Comparison of ENCODE assay signal across 25 cellular contexts in genomic region chr1:36710008-36710407, GRCh38.
DNase-seq lines count a peak whose midpoint lies in the region; ATAC-seq, FAIRE-seq and TF ChIP-seq lines count a peak whose summit lies in the region.
"Had no signal": no experiment of that assay in that cellular context is flagged by ENCODE, and none has a peak within 500 bp of the region (broad histone marks: within the 10 kb centered on the region; RNA-seq: fewer than 3 reads in every experiment).

No MANE protein-coding gene starts in this region.

- no peak for TF ChIP-seq CTCF in left lung (IDR thresholded peaks at IDR 0.05)

- no peaks in the 10 kb centered on the region for H3K36me3 ChIP-seq in left lung
- H3K36me3 ChIP-seq in small intestine (ENCODE audit: control insufficient read depth in 2 of 2, insufficient read depth in 2 of 2, low read length in 2 of 2): no peaks in the 10 kb centered on the region
- H3K36me3 ChIP-seq: thyroid gland had no signal

- DNase-seq in D341Med (ENCODE audit: low spot score) (peak; percentile 82), NCI-H1092 (lab: John Stamatoyannopoulos, UW) (peak; percentile 43), NCI-H446 treated with DMSO at 0.1 percent for 48 hours (lab: John Stamatoyannopoulos, UW) (peak; percentile 79), left kidney (ENCODE audit: low read depth, low spot score) (peak; percentile 26), left lung (no peak), small intestine (no peak)
- no peak for DNase-seq in stimulated activated naive CD4-positive, alpha-beta T cell (lab: John Stamatoyannopoulos, UW)
- DNase-seq: activated B cell treated with CpG ODN at 0.5 μM for 24 hours; activated CD4-positive, alpha-beta memory T cell treated with anti-CD3 and anti-CD28 coated beads, Interleukin-2, amount 10 ng/mL, durations not matched to agents 7 days and 5 days; activated effector memory CD4-positive, alpha-beta T cell treated with Interleukin-2 at 50 U/mL for 16 hours; CD4-positive, alpha-beta memory T cell; cerebellar nuclear complex; erythroblast; foreskin keratinocyte; left ventricle myocardium superior; mucosa of descending colon; NCI-H345; nephron progenitor cell; stimulated activated naive B cell treated with anti-CD40 and anti-IgM and Interleukin-4, amounts not matched to agents 10 μg/mL and 1 μg/mL and 100 μg/mL, for 72 hours; T1000; thyroid gland had no signal

- ATAC-seq in GM21390 (IDR thresholded peaks at IDR 0.05; ENCODE audit: unreplicated experiment) (no peak), left lung (no peak)
- ATAC-seq: foreskin keratinocyte; left ventricle myocardium superior; mucosa of descending colon; stimulated activated naive B cell treated with anti-CD40 and anti-IgM and Interleukin-4, amounts not matched to agents 10 μg/mL and 1 μg/mL and 100 μg/mL, for 72 hours had no signal

- H3K27me3 ChIP-seq in left lung: peaks cover 0 to 85% of the 10 kb centered on the region in 2 donors
- H3K27me3 ChIP-seq in small intestine (ENCODE audit: control insufficient read depth in 2 of 2, insufficient read depth in 2 of 2, low read length in 2 of 2): peaks cover 0 to 2% of the 10 kb centered on the region in 2 donors
- H3K27me3 ChIP-seq: thyroid gland had no signal

- H3K27ac ChIP-seq in left lung (no peak overlapping the region), small intestine (ENCODE audit: low read depth in 1 of 2, low read length in 1 of 2) (no peak overlapping the region)
- H3K27ac ChIP-seq: foreskin keratinocyte, hepatocyte, KMS-11, thyroid gland had no signal

- H3K9me3 ChIP-seq in left lung (no peaks in the 10 kb centered on the region), small intestine (ENCODE audit: control insufficient read depth, low read depth) (no peaks in the 10 kb centered on the region)
- H3K9me3 ChIP-seq: mucosa of descending colon, thyroid gland had no signal

- intact Hi-C loops in left lung (cut with DNase I): no loop called here

- FAIRE-seq in small intestine (lab: Jason Lieb, UNC): no peak
- FAIRE-seq: HTR-8/SVneo had no signal

- H3K4me1 ChIP-seq in left lung: no peaks in the 10 kb centered on the region
- H3K4me1 ChIP-seq in small intestine (ENCODE audit: control insufficient read depth in 2 of 2, insufficient read depth in 1 of 2, low read depth in 1 of 2, low read length in 1 of 2): no peaks in the 10 kb centered on the region
- H3K4me1 ChIP-seq: foreskin keratinocyte, thyroid gland had no signal

- 50 to 63% (median 52%) methylated on average over 13 of the region's 13 CpGs for WGBS in small intestine, 3 donors

- H3K4me3 ChIP-seq in left lung (no peak overlapping the region), small intestine (ENCODE audit: low read depth in 1 of 2, low read length in 2 of 2) (no peak overlapping the region)
- H3K4me3 ChIP-seq: hepatocyte, mucosa of descending colon, thyroid gland had no signal

Comparison
In these comparisons a context has a peak if more than half of its experiments do, and no peak if none do; other contexts are left out.
1. DNase-seq: peak in D341Med (single experiment), NCI-H1092 (single experiment), NCI-H446 treated with DMSO at 0.1 percent for 48 hours (single experiment) and left kidney (single experiment); none in stimulated activated naive CD4-positive, alpha-beta T cell (0 of 6), left lung (0 of 2) and small intestine (single experiment).